Comparison of ENCODE assay signal across 15 cellular contexts in genomic region chr20:20551409-20551808, GRCh38.
DNase-seq lines count a peak whose midpoint lies in the region; ATAC-seq and TF ChIP-seq lines count a peak whose summit lies in the region.
"Had no signal": no experiment of that assay in that cellular context is flagged by ENCODE, and none has a peak within 500 bp of the region (broad histone marks: within the 10 kb centered on the region; RNA-seq: fewer than 3 reads in every experiment).

No MANE protein-coding gene starts in this region.

- H3K27me3 ChIP-seq in SK-N-SH (ENCODE audit: insufficient read depth): no peaks in the 10 kb centered on the region
- H3K27me3 ChIP-seq: heart right ventricle, SJCRH30, upper lobe of left lung had no signal

- H3K9ac ChIP-seq in SK-N-SH: no peak overlapping the region

- TF ChIP-seq EP300 in SK-N-SH (IDR thresholded peaks at IDR 0.05; ENCODE audit: borderline replicate concordance in 1 of 2, low read depth in 1 of 2, low read length in 1 of 2): peak in 1 of 2 experiments; percentile 49; a peak in 1 of 4 replicates

- no peaks in the 10 kb centered on the region for H4K20me1 ChIP-seq in SK-N-SH (ENCODE audit: insufficient read depth)

- H3K27ac ChIP-seq in SK-N-SH (ENCODE audit: low read depth in 2 of 2, low read length in 1 of 2): no peak overlapping the region
- H3K27ac ChIP-seq: heart right ventricle, SJCRH30, upper lobe of left lung had no signal

- H2AFZ ChIP-seq in SK-N-SH (ENCODE audit: low read depth): no peak overlapping the region

- TF ChIP-seq RAD21 in SK-N-SH (IDR thresholded peaks at IDR 0.05; ENCODE audit: low read length): no peak

- H3K36me3 ChIP-seq in SK-N-SH (replicated peaks in 1 of 2; ENCODE audit: control insufficient read depth in 1 of 2, insufficient read depth in 2 of 2, low read length in 1 of 2): no peaks in the 10 kb centered on the region
- H3K36me3 ChIP-seq: SJCRH30 had no signal

- H3K9me3 ChIP-seq in SK-N-SH: no peaks in the 10 kb centered on the region
- H3K9me3 ChIP-seq: upper lobe of left lung had no signal

- no peak overlapping the region for H3K4me3 ChIP-seq in SK-N-SH (ENCODE audit: low read depth in 2 of 2, low read length in 1 of 2)
- H3K4me3 ChIP-seq: heart right ventricle, SJCRH30, upper lobe of left lung had no signal

- POLR2A ChIA-PET in SK-N-SH (lab: Yijun Ruan, JAX): no interaction called here

- DNase-seq in NCI-H510A treated with DMSO at 0.1 percent for 48 hours (lab: John Stamatoyannopoulos, UW) (peak; percentile 43), NCI-H510A (lab: John Stamatoyannopoulos, UW) (no peak), NCI-H2081 (lab: John Stamatoyannopoulos, UW) (peak; percentile 90 to 94), SK-N-SH (peak; percentile 12), D341Med (ENCODE audit: low spot score) (no peak), anterior cingulate cortex (lab: John Stamatoyannopoulos, UW) (no peak)
- DNase-seq: activated B cell treated with CpG ODN at 0.5 μM for 24 hours; activated CD8-positive, alpha-beta memory T cell treated with anti-CD3 and anti-CD28 coated beads for 24 hours; activated T-cell treated with anti-CD3 and anti-CD28 coated beads, Interleukin-2, amount 50 U/mL, for 72 hours; heart right ventricle; stimulated activated CD4-positive, alpha-beta T cell treated with anti-CD3 and anti-CD28 coated beads, Interleukin-4, amount 100 ng/mL, for 24 hours; upper lobe of left lung had no signal

- CTCF ChIA-PET in SK-N-SH (lab: Yijun Ruan, JAX): interaction anchor here (0.7 to 2.8 kb wide), 2 partner anchors 43 to 468 kb away, joined by 4 to 8 read pairs; no protein-coding TSS in a partner anchor

- no peaks in the 10 kb centered on the region for H3K9me2 ChIP-seq in SK-N-SH

- no peak for TF ChIP-seq CTCF in SK-N-SH (IDR thresholded peaks at IDR 0.05)

- H3K4me2 ChIP-seq in SK-N-SH: no peak overlapping the region

- no peak for ATAC-seq in HG03196 (IDR thresholded peaks at IDR 0.05; ENCODE audit: unreplicated experiment)
- ATAC-seq in GM18520 (IDR thresholded peaks at IDR 0.05; ENCODE audit: unreplicated experiment): no peak
- ATAC-seq: activated T-cell treated with anti-CD3 and anti-CD28 coated beads, Interleukin-2, amount 50 U/mL, for 72 hours; heart right ventricle had no signal

- WGBS in SK-N-SH (ENCODE audit: low lambda C conversion rate): 66% methylated on average over 3 of the region's 3 CpGs

- no peaks in the 10 kb centered on the region for H3F3A ChIP-seq in SK-N-SH (replicated peaks; ENCODE audit: insufficient read depth)

- H3K79me2 ChIP-seq in SK-N-SH (ENCODE audit: insufficient read depth): no peaks in the 10 kb centered on the region

- H3K4me1 ChIP-seq in SK-N-SH (ENCODE audit: control insufficient read depth in 1 of 2, insufficient read depth in 2 of 2, low read depth in 1 of 2, low read length in 1 of 2): peaks cover 0 to 9% of the 10 kb centered on the region in 2 experiments; a peak in 2 of 4 replicates
- H3K4me1 ChIP-seq: heart right ventricle had no signal

TF ChIP-seq in SK-N-SH, 30 proteins besides CTCF, POLR2A, EP300 and RAD21:
- no peak for TF ChIP-seq FOXJ3 (CRISPR knock-in tag; IDR thresholded peaks at IDR 0.05)
- TF ChIP-seq REST (IDR thresholded peaks at IDR 0.05; ENCODE audit: low read depth, low read length): no peak
- TF ChIP-seq RCOR1 (IDR thresholded peaks at IDR 0.05; ENCODE audit: low read length): peak; percentile 17; the same call in 1 of the 2 replicates
- peak; percentile 82 for TF ChIP-seq GATA2 (CRISPR knock-in tag; IDR thresholded peaks at IDR 0.05)
- TF ChIP-seq SIN3A (IDR thresholded peaks at IDR 0.05; ENCODE audit: borderline replicate concordance, low read depth, low read length): no peak

Comparison
In these comparisons a context has a peak if more than half of its experiments do, and no peak if none do; other contexts are left out.
1. DNase-seq: peak in NCI-H510A treated with DMSO at 0.1 percent for 48 hours (single experiment), NCI-H2081 (2 of 2) and SK-N-SH (single experiment); none in NCI-H510A (single experiment), D341Med (single experiment) and anterior cingulate cortex (0 of 58).